Comparison of ENCODE assay signal across 7 cellular contexts in genomic region chr7:151296202-151296992, GRCh38.
"Had no signal": no experiment of that assay in that cellular context is flagged by ENCODE, and none has a peak within 500 bp of the region (broad histone marks: within the 10 kb centered on the region; RNA-seq: fewer than 3 reads in every experiment).

No MANE protein-coding gene starts in this region.

- H3K9ac ChIP-seq: KMS-11 had no signal

- FAIRE-seq: HepG2, HTR-8/SVneo had no signal

- ATAC-seq: HepG2 had no signal

- H3K27ac ChIP-seq: HL-60, KMS-11 had no signal

- DNase-seq: IMR-90, KBM-7, KG1 had no signal

- H3K4me2 ChIP-seq: KMS-11 had no signal
